In genomic region chr4:36511785-36512184, GRCh38 we compare ENCODE assay signal across 29 cellular contexts.
"Had no signal": no experiment of that assay in that cellular context is flagged by ENCODE, and none has a peak within 500 bp of the region (broad histone marks: within the 10 kb centered on the region; RNA-seq: fewer than 3 reads in every experiment).

No MANE protein-coding gene starts in this region.

- H3K9me3 ChIP-seq: stomach, suprapubic skin, testis, thoracic aorta, thyroid gland, tibial artery, tibial nerve, transverse colon, upper lobe of left lung, upper lobe of right lung, uterus, vagina had no signal

- H3K27ac ChIP-seq: stomach, suprapubic skin, testis, thoracic aorta, thyroid gland, tibial artery, tibial nerve, transverse colon, upper lobe of left lung, upper lobe of right lung, uterus, vagina had no signal

- H3K4me3 Mint-ChIP-seq: stimulated activated effector memory CD8-positive, alpha-beta T cell treated with anti-CD3 and anti-CD28 coated beads, Interleukin-12 subunit alpha, Interleukin-12 subunit beta, amount 100 ng/mL, for 72 hours; stimulated activated memory B cell treated with anti-CD40 and anti-IgM and Interleukin-4, amounts not matched to agents 10 μg/mL and 1 μg/mL and 100 μg/mL, for 72 hours; stimulated activated naive B cell treated with anti-CD40 and anti-IgM and Interleukin-4, amounts not matched to agents 10 μg/mL and 1 μg/mL and 100 μg/mL, for 72 hours; stimulated activated naive CD8-positive, alpha-beta T cell treated with anti-CD3 and anti-CD28 coated beads, Interleukin-15, amount 100 ng/mL, for 72 hours; stimulated activated naive CD8-positive, alpha-beta T cell treated with anti-CD3 and anti-CD28 coated beads, Interleukin-15, Interleukin-2, amounts not matched to agents 100 ng/mL and 50 ng/mL, for 24 hours; type B pancreatic cell had no signal

- H3K27me3 ChIP-seq: stomach, suprapubic skin, testis, thyroid gland, tibial artery, tibial nerve, transverse colon, upper lobe of left lung, upper lobe of right lung, uterus, vagina had no signal

- H3K4me1 Mint-ChIP-seq: stimulated activated effector memory CD8-positive, alpha-beta T cell treated with anti-CD3 and anti-CD28 coated beads, Interleukin-12 subunit alpha, Interleukin-12 subunit beta, amount 100 ng/mL, for 72 hours; stimulated activated memory B cell treated with anti-CD40 and anti-IgM and Interleukin-4, amounts not matched to agents 10 μg/mL and 1 μg/mL and 100 μg/mL, for 72 hours; stimulated activated naive B cell treated with anti-CD40 and anti-IgM and Interleukin-4, amounts not matched to agents 10 μg/mL and 1 μg/mL and 100 μg/mL, for 72 hours; stimulated activated naive CD8-positive, alpha-beta T cell treated with anti-CD3 and anti-CD28 coated beads, Interleukin-15, amount 100 ng/mL, for 72 hours had no signal

- DNase-seq: stimulated activated CD4-positive, alpha-beta T cell treated with anti-CD3 and anti-CD28 coated beads, Interleukin-2, amount 100 ng/mL, for 48 hours; stimulated activated CD4-positive, alpha-beta T cell treated with anti-CD3 and anti-CD28 coated beads, Interleukin-4, amount 100 ng/mL, for 1 hour; stimulated activated CD4-positive, alpha-beta T cell treated with anti-CD3 and anti-CD28 coated beads, Interleukin-4, amount 100 ng/mL, for 24 hours; stimulated activated CD4-positive, alpha-beta T cell treated with anti-CD3 and anti-CD28 coated beads, Interleukin-4, amount 100 ng/mL, for 4 hours; stimulated activated CD8-positive, alpha-beta memory T cell treated with anti-CD3 and anti-CD28 coated beads, Interleukin-4, amount 100 ng/mL, for 48 hours; stimulated activated naive B cell treated with anti-CD40 and anti-IgM and Interleukin-4, amounts not matched to agents 10 μg/mL and 1 μg/mL and 100 μg/mL, for 72 hours; stimulated activated naive CD4-positive, alpha-beta T cell; stimulated activated naive CD4-positive, alpha-beta T cell treated with Interleukin-2 at 50 U/mL for 16 hours; stimulated activated naive CD8-positive, alpha-beta T cell treated with anti-CD3 and anti-CD28 coated beads, Interleukin-15, amount 100 ng/mL, for 72 hours; stimulated activated naive CD8-positive, alpha-beta T cell treated with anti-CD3 and anti-CD28 coated beads, Interleukin-15, Interleukin-2, amounts not matched to agents 100 U/mL and 50 U/mL, for 24 hours; stomach; substantia nigra; testis; thyroid gland; tibial artery; transverse colon; trophoblast cell; upper lobe of left lung; upper lobe of right lung; uterus had no signal

- H3K4me3 ChIP-seq: stomach, suprapubic skin, testis, thoracic aorta, thyroid gland, tibial artery, tibial nerve, transverse colon, upper lobe of left lung, upper lobe of right lung, uterus, vagina had no signal

- H3K36me3 Mint-ChIP-seq: stimulated activated effector memory CD8-positive, alpha-beta T cell treated with anti-CD3 and anti-CD28 coated beads, Interleukin-12 subunit alpha, Interleukin-12 subunit beta, amount 100 ng/mL, for 72 hours; stimulated activated memory B cell treated with anti-CD40 and anti-IgM and Interleukin-4, amounts not matched to agents 10 μg/mL and 1 μg/mL and 100 μg/mL, for 72 hours; stimulated activated naive B cell treated with anti-CD40 and anti-IgM and Interleukin-4, amounts not matched to agents 10 μg/mL and 1 μg/mL and 100 μg/mL, for 72 hours; type B pancreatic cell had no signal

- H3K27me3 Mint-ChIP-seq: stimulated activated naive B cell treated with anti-CD40 and anti-IgM and Interleukin-4, amounts not matched to agents 10 μg/mL and 1 μg/mL and 100 μg/mL, for 72 hours; stimulated activated naive CD8-positive, alpha-beta T cell treated with anti-CD3 and anti-CD28 coated beads, Interleukin-15, amount 100 ng/mL, for 72 hours; type B pancreatic cell had no signal

- H3K9me3 Mint-ChIP-seq: stimulated activated effector memory CD8-positive, alpha-beta T cell treated with anti-CD3 and anti-CD28 coated beads, Interleukin-12 subunit alpha, Interleukin-12 subunit beta, amount 100 ng/mL, for 72 hours; stimulated activated naive CD8-positive, alpha-beta T cell treated with anti-CD3 and anti-CD28 coated beads, Interleukin-15, amount 100 ng/mL, for 72 hours; stimulated activated naive CD8-positive, alpha-beta T cell treated with anti-CD3 and anti-CD28 coated beads, Interleukin-15, Interleukin-2, amounts not matched to agents 100 ng/mL and 50 ng/mL, for 24 hours; type B pancreatic cell had no signal

- H3K4me1 ChIP-seq: stomach, suprapubic skin, testis, thyroid gland, tibial artery, tibial nerve, transverse colon, upper lobe of left lung, upper lobe of right lung, uterus, vagina had no signal

- H3K36me3 ChIP-seq: stomach, suprapubic skin, thoracic aorta, thyroid gland, tibial artery, tibial nerve, transverse colon, upper lobe of left lung, upper lobe of right lung, uterus, vagina had no signal

- H3K27ac Mint-ChIP-seq: stimulated activated effector memory CD8-positive, alpha-beta T cell treated with anti-CD3 and anti-CD28 coated beads, Interleukin-12 subunit alpha, Interleukin-12 subunit beta, amount 100 ng/mL, for 72 hours; stimulated activated memory B cell treated with anti-CD40 and anti-IgM and Interleukin-4, amounts not matched to agents 10 μg/mL and 1 μg/mL and 100 μg/mL, for 72 hours; stimulated activated naive B cell treated with anti-CD40 and anti-IgM and Interleukin-4, amounts not matched to agents 10 μg/mL and 1 μg/mL and 100 μg/mL, for 72 hours; stimulated activated naive CD8-positive, alpha-beta T cell treated with anti-CD3 and anti-CD28 coated beads, Interleukin-15, amount 100 ng/mL, for 72 hours; stimulated activated naive CD8-positive, alpha-beta T cell treated with anti-CD3 and anti-CD28 coated beads, Interleukin-15, Interleukin-2, amounts not matched to agents 100 ng/mL and 50 ng/mL, for 24 hours; type B pancreatic cell had no signal

- FAIRE-seq: urothelium cell line had no signal

- ATAC-seq: stimulated activated effector memory CD8-positive, alpha-beta T cell treated with anti-CD3 and anti-CD28 coated beads, Interleukin-12 subunit alpha, Interleukin-12 subunit beta, amount 100 ng/mL, for 72 hours; stimulated activated memory B cell treated with anti-CD40 and anti-IgM and Interleukin-4, amounts not matched to agents 10 μg/mL and 1 μg/mL and 100 μg/mL, for 72 hours; stimulated activated naive B cell treated with anti-CD40 and anti-IgM and Interleukin-4, amounts not matched to agents 10 μg/mL and 1 μg/mL and 100 μg/mL, for 72 hours; stimulated activated naive CD8-positive, alpha-beta T cell treated with anti-CD3 and anti-CD28 coated beads, Interleukin-15, amount 100 ng/mL, for 72 hours; stimulated activated naive CD8-positive, alpha-beta T cell treated with anti-CD3 and anti-CD28 coated beads, Interleukin-15, Interleukin-2, amounts not matched to agents 100 U/mL and 50 U/mL, for 24 hours; upper lobe of right lung had no signal
